In genomic region chr5:159098285-159099048, GRCh38 we compare ENCODE assay signal across 8 cellular contexts. TPM values are rescaled to one million over a fixed set of nuclear protein-coding genes. Genes with fewer than 3 reads are reported as not detected.
A peak's percentile ranks its signal among the peaks of the same experiment; 100 is the strongest.
DNase-seq lines count a peak whose midpoint lies in the region; ATAC-seq and TF ChIP-seq lines count a peak whose summit lies in the region.

No MANE protein-coding gene starts in this region.

- peaks cover 91% of the 10 kb centered on the region for H3K27me3 ChIP-seq in gastroesophageal sphincter

- H3K27ac ChIP-seq in VCaP = peak overlapping the region; percentile 81
- peak overlapping the region; percentile 4 to 85 (median 81) for H3K27ac ChIP-seq in gastroesophageal sphincter
- peak overlapping the region; percentile 19 to 94 (median 83) for H3K27ac ChIP-seq in skin epidermis

- TF ChIP-seq CTCF in GM12875 (IDR thresholded peaks at IDR 0.05; ENCODE audit: borderline replicate concordance, insufficient read depth, low read depth, low read length) = no peak
- no peak for TF ChIP-seq CTCF in VCaP (conservative IDR thresholded peaks at IDR 0.05)
- no peak for TF ChIP-seq CTCF in gastroesophageal sphincter (IDR thresholded peaks at IDR 0.05)

- 9 to 12% methylated on average over 5 to 8 of the region's 9 CpGs for WGBS in gastroesophageal sphincter (ENCODE audit: low coverage in 1 of 2), 2 donors

- TF ChIP-seq POLR2A in gastroesophageal sphincter (IDR thresholded peaks at IDR 0.05) = no peak

- peaks cover 0 to 71% (median 7%) of the 10 kb centered on the region in 3 donors for H3K4me1 ChIP-seq in gastroesophageal sphincter

- peak overlapping the region; percentile 65 for H3K4me3 ChIP-seq in GM12875 (ENCODE audit: low read depth, low read length)
- peak overlapping the region; percentile 34 to 64 for H3K4me3 ChIP-seq in gastroesophageal sphincter
- peak overlapping the region; percentile 37 to 54 (median 46) for H3K4me3 ChIP-seq in skin epidermis

- ATAC-seq in gastroesophageal sphincter = no peak
- ATAC-seq in sciatic nerve = no peak

- DNase-seq in SHP77 (lab: John Stamatoyannopoulos, UW) (no peak), NCI-H748 treated with DMSO at 0.1 percent for 48 hours (lab: John Stamatoyannopoulos, UW) (no peak), sciatic nerve (ENCODE audit: low spot score) (no peak), DMS53 (lab: John Stamatoyannopoulos, UW) (no peak)

- intact Hi-C loops in sciatic nerve (cut with DNase I) = loop anchor here (10.0 kb wide), 1 partner anchor 134 kb away; no protein-coding TSS in a partner anchor

- TF ChIP-seq EP300 in gastroesophageal sphincter (IDR thresholded peaks at IDR 0.05) = no peak

- H3K36me3 ChIP-seq in gastroesophageal sphincter = no peaks in the 10 kb centered on the region

- H3K9me3 ChIP-seq in gastroesophageal sphincter = no peaks in the 10 kb centered on the region

RNA-seq across cellular contexts. Expression of gene EBF1, which starts 1.2 kb away (rescaled TPM):
- total RNA-seq in gastroesophageal sphincter = 10 to 100 TPM; 16.8 to 28.5 (median 24.3) TPM
- 86.9 TPM for total RNA-seq in sciatic nerve
